13 cellular contexts compared by ENCODE assay signal in genomic region chr2:181672255-181673008, GRCh38. TPM values are rescaled to one million over a fixed set of nuclear protein-coding genes. Genes with fewer than 3 reads are reported as not detected.
DNase-seq lines count a peak whose midpoint lies in the region; ATAC-seq and TF ChIP-seq lines count a peak whose summit lies in the region.
"Had no signal": no experiment of that assay in that cellular context is flagged by ENCODE, and none has a peak within 500 bp of the region (broad histone marks: within the 10 kb centered on the region; RNA-seq: fewer than 3 reads in every experiment).

No MANE protein-coding gene starts in this region.

- no peak overlapping the region for H3K9ac ChIP-seq in colonic mucosa (ENCODE audit: low read depth in 2 of 2, low read length in 2 of 2)

- no peak for DNase-seq in activated naive CD8-positive, alpha-beta T cell treated with anti-CD3 and anti-CD28 coated beads, Interleukin-2, amount 50 U/mL, for 24 hours
- DNase-seq in suprapubic skin (ENCODE audit: low spot score in 2 of 2): no peak
- no peak for DNase-seq in ascending aorta (ENCODE audit: low spot score in 2 of 2)
- DNase-seq in colonic mucosa: no peak
- DNase-seq: activated effector memory CD4-positive, alpha-beta T cell treated with anti-CD3 and anti-CD28 coated beads, Interleukin-2, amount 50 U/mL, for 16 hours; DMS79; left cardiac atrium had no signal

- H3K36me3 ChIP-seq in suprapubic skin (no peaks in the 10 kb centered on the region), ascending aorta (no peaks in the 10 kb centered on the region), colonic mucosa (no peaks in the 10 kb centered on the region)

- H3K4me3 ChIP-seq in suprapubic skin: no peak overlapping the region
- no peak overlapping the region for H3K4me3 ChIP-seq in ascending aorta
- H3K4me3 ChIP-seq in colonic mucosa: no peak overlapping the region
- H3K4me3 ChIP-seq: K562 had no signal

- H3K4me1 Mint-ChIP-seq in activated naive CD8-positive, alpha-beta T cell treated with anti-CD3 and anti-CD28 coated beads, Interleukin-2, amount 50 U/mL, for 24 hours: peaks cover 12% of the 10 kb centered on the region

- no peaks in the 10 kb centered on the region for H3K9me3 Mint-ChIP-seq in activated naive CD8-positive, alpha-beta T cell treated with anti-CD3 and anti-CD28 coated beads, Interleukin-2, amount 50 U/mL, for 24 hours

- peaks cover 35% of the 10 kb centered on the region for H3K27me3 Mint-ChIP-seq in activated naive CD8-positive, alpha-beta T cell treated with anti-CD3 and anti-CD28 coated beads, Interleukin-2, amount 50 U/mL, for 24 hours

- TF ChIP-seq CTCF in suprapubic skin (IDR thresholded peaks at IDR 0.05): no peak
- no peak for TF ChIP-seq CTCF in ascending aorta (IDR thresholded peaks at IDR 0.05)
- no peak for TF ChIP-seq CTCF in colonic mucosa (IDR thresholded peaks at IDR 0.05)

- no peaks in the 10 kb centered on the region for H3K36me3 Mint-ChIP-seq in activated naive CD8-positive, alpha-beta T cell treated with anti-CD3 and anti-CD28 coated beads, Interleukin-2, amount 50 U/mL, for 24 hours (ENCODE audit: low read depth)

- H3K4me3 Mint-ChIP-seq in activated naive CD8-positive, alpha-beta T cell treated with anti-CD3 and anti-CD28 coated beads, Interleukin-2, amount 50 U/mL, for 24 hours: no peak overlapping the region

- H3K27ac ChIP-seq in suprapubic skin: no peak overlapping the region
- no peak overlapping the region for H3K27ac ChIP-seq in ascending aorta
- H3K27ac ChIP-seq in colonic mucosa: no peak overlapping the region

- H3K9me3 ChIP-seq in suprapubic skin (no peaks in the 10 kb centered on the region), ascending aorta (no peaks in the 10 kb centered on the region), colonic mucosa (no peaks in the 10 kb centered on the region)

- H3K27me3 ChIP-seq in suprapubic skin (peaks cover 26% of the 10 kb centered on the region), ascending aorta (no peaks in the 10 kb centered on the region), colonic mucosa (no peaks in the 10 kb centered on the region)

- intact Hi-C loops in ascending aorta (cut with DNase I): no loop called here
- intact Hi-C loops in colonic mucosa (cut with DNase I): no loop called here

- ATAC-seq in GM18873 (IDR thresholded peaks at IDR 0.05; ENCODE audit: low FRiP score, unreplicated experiment): peak; percentile 85
- ATAC-seq in GM21529 (IDR thresholded peaks at IDR 0.05; ENCODE audit: unreplicated experiment): peak; percentile 93
- peak; percentile 93 for ATAC-seq in HG03095 (IDR thresholded peaks at IDR 0.05; ENCODE audit: unreplicated experiment)
- peak; percentile 63 for ATAC-seq in activated naive CD8-positive, alpha-beta T cell treated with anti-CD3 and anti-CD28 coated beads, Interleukin-2, amount 50 U/mL, for 24 hours
- ATAC-seq: K562 had no signal

- no peaks in the 10 kb centered on the region for H3K4me1 ChIP-seq in suprapubic skin
- H3K4me1 ChIP-seq in ascending aorta: no peaks in the 10 kb centered on the region
- no peaks in the 10 kb centered on the region for H3K4me1 ChIP-seq in colonic mucosa

- TF ChIP-seq POLR2A in suprapubic skin (IDR thresholded peaks at IDR 0.05): no peak

- H3K27ac Mint-ChIP-seq in activated naive CD8-positive, alpha-beta T cell treated with anti-CD3 and anti-CD28 coated beads, Interleukin-2, amount 50 U/mL, for 24 hours: no peak overlapping the region

- no peak for TF ChIP-seq EP300 in suprapubic skin (IDR thresholded peaks at IDR 0.05)

RNA-seq across cellular contexts. Expression of gene NEUROD1, which starts 7.9 kb away (rescaled TPM):
- total RNA-seq in suprapubic skin (not detected), ascending aorta (not detected), colonic mucosa (1 to 10 TPM; 1.8 to 3.0 TPM)
- total RNA-seq: chondrocyte, fibroblast of villous mesenchyme, K562, left cardiac atrium had no signal

RNA-seq across cellular contexts. Expression of gene CERKL, which starts 15.5 kb away (rescaled TPM):
- not detected for total RNA-seq in suprapubic skin
- not detected for total RNA-seq in ascending aorta
- total RNA-seq in colonic mucosa: under 1 TPM; 0.20 to 0.24 TPM
- total RNA-seq: chondrocyte, K562, left cardiac atrium had no signal
